ENCODE assay signal across 8 cellular contexts in the genomic region with DNA sequence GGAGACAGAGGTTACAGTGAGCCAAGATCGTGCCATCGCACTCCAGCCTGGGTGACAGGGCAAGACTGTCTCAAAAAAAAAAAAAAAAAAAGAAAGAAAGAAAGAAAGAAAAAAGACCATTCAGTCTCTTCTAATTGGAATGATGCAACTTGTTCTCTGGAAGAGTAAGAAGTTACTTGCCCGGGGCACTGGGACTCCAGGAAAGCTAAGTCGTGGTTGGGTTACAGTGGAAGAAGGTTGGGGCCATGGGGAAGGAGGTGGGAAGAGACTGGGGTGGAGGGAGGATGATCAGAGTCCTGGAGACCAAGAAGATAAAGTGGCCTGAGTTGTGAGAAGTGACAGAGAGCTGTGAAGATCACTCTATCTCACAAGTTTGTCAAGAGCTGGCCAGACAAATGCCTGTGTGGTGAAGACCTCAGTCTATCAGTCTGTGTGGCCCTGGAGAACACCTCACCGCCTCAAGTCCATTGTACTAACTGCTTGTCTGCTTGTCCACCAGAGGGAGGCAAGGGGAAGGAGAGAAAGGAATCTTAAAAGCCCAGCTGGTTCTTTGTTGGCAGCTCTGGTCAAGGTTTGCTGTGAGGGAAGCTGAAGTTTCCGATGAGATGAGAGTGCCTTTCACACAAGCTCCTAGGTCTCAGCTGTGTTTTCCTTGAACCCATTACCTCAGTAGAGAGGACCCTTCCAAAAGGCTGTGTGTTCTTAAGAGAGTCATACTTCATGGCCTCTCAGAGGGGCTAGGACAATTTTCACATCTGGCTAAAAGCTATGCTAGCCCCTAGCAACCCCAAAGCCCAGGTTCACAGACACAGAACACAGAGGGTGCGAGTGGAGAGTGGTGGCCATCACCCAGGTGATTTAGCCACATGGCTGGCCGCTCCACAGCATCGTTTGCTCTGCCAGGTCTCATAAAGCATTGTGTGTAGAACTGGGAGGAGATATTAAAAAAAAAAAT.
DNase-seq lines count a peak whose midpoint lies in the region; ATAC-seq lines count a peak whose summit lies in the region.

No MANE protein-coding gene starts in this region.

- H3K9me3 Mint-ChIP-seq in naive thymus-derived CD8-positive, alpha-beta T cell: no peaks in the 10 kb centered on the region

- ATAC-seq in HG02610 (IDR thresholded peaks at IDR 0.05; ENCODE audit: unreplicated experiment): peak; percentile 55
- no peak for ATAC-seq in naive thymus-derived CD8-positive, alpha-beta T cell
- no peak for ATAC-seq in HG02623 (IDR thresholded peaks at IDR 0.05; ENCODE audit: unreplicated experiment)

- peak; percentile 15 for DNase-seq in DMS 273 treated with DMSO at 0.1 percent for 48 hours (lab: John Stamatoyannopoulos, UW)
- peak; percentile 54 for DNase-seq in NOMO-1 treated with DMSO at 0.1 percent for 48 hours (lab: John Stamatoyannopoulos, UW; ENCODE audit: unreplicated experiment)
- peak; percentile 74 for DNase-seq in dedifferentiated amniotic fluid mesenchymal stem cell (ENCODE audit: extremely low spot score)
- peak; percentile 8 to 84 for DNase-seq in lung microvascular endothelial cell (ENCODE audit: low read depth in 2 of 2)
- no peak for DNase-seq in naive thymus-derived CD8-positive, alpha-beta T cell
- DNase-seq in DMS79 treated with DMSO at 0.1 percent for 48 hours (lab: John Stamatoyannopoulos, UW): no peak

- peaks cover 0 to 1% (median 0%) of the 10 kb centered on the region in 5 donors for H3K27me3 Mint-ChIP-seq in naive thymus-derived CD8-positive, alpha-beta T cell

- H3K36me3 Mint-ChIP-seq in naive thymus-derived CD8-positive, alpha-beta T cell: no peaks in the 10 kb centered on the region

- no peaks in the 10 kb centered on the region for H3K4me1 Mint-ChIP-seq in naive thymus-derived CD8-positive, alpha-beta T cell

- no peak overlapping the region for H3K4me3 Mint-ChIP-seq in naive thymus-derived CD8-positive, alpha-beta T cell

- POLR2A ChIA-PET in naive thymus-derived CD8-positive, alpha-beta T cell (lab: Charles Lee): no interaction called here

- no peak overlapping the region for H3K27ac Mint-ChIP-seq in naive thymus-derived CD8-positive, alpha-beta T cell

Comparison
In these comparisons a context has a peak if more than half of its experiments do, and no peak if none do; other contexts are left out.
1. DNase-seq: peak in DMS 273 treated with DMSO at 0.1 percent for 48 hours (single experiment), NOMO-1 treated with DMSO at 0.1 percent for 48 hours (single experiment), dedifferentiated amniotic fluid mesenchymal stem cell (single experiment) and lung microvascular endothelial cell (2 of 2); none in naive thymus-derived CD8-positive, alpha-beta T cell (0 of 10) and DMS79 treated with DMSO at 0.1 percent for 48 hours (single experiment).